ENCODE assay signal across 8 cellular contexts in genomic region chr3:136250226-136250861, GRCh38.
DNase-seq lines count a peak whose midpoint lies in the region; ATAC-seq lines count a peak whose summit lies in the region.

Gene PCCB, plus strand, starts transcription at chr3:136250340. Its CDS starts 36 bp downstream, at chr3:136250376.

- H3K36me3 Mint-ChIP-seq in central memory CD8-positive, alpha-beta T cell (ENCODE audit: insufficient read depth), result peaks cover 12% of the 10 kb centered on the region

- H3K4me3 Mint-ChIP-seq in central memory CD8-positive, alpha-beta T cell, result peak within 1 kb of the TSS; percentile 86

- H3K27me3 Mint-ChIP-seq in central memory CD8-positive, alpha-beta T cell, result no peaks in the 10 kb centered on the region

- H3K9me3 Mint-ChIP-seq in central memory CD8-positive, alpha-beta T cell, result no peaks in the 10 kb centered on the region

- peak within 1 kb of the TSS; percentile 92 for H3K27ac Mint-ChIP-seq in central memory CD8-positive, alpha-beta T cell (ENCODE audit: low read depth)

- peaks cover 22% of the 10 kb centered on the region for H3K4me1 Mint-ChIP-seq in central memory CD8-positive, alpha-beta T cell

- ATAC-seq in GM19025 (IDR thresholded peaks at IDR 0.05; ENCODE audit: low read depth, unreplicated experiment) (peak; percentile 99), HG03342 (IDR thresholded peaks at IDR 0.05; ENCODE audit: unreplicated experiment) (peak; percentile 97)
- ATAC-seq in central memory CD8-positive, alpha-beta T cell (replicated peaks; ENCODE audit: extremely low read depth, poor library complexity, severe bottlenecking), result peak; percentile 98

- peak; percentile 99 for DNase-seq in AG20443 (ENCODE audit: low spot score)
- DNase-seq in NCI-H345 treated with DMSO at 0.1 percent for 48 hours (lab: John Stamatoyannopoulos, UW; ENCODE audit: unreplicated experiment), result peak; percentile 91
- DNase-seq in activated CD4-positive, CD25-positive, alpha-beta regulatory T cell treated with anti-CD3 and anti-CD28 coated beads, Interleukin-2, amount 50 U/mL, for 16 hours (ENCODE audit: low read depth, low spot score), result peak; percentile 86
- DNase-seq in central memory CD8-positive, alpha-beta T cell (ENCODE audit: low spot score in 2 of 2), result peak; percentile 84 to 86
- peak; percentile 97 for DNase-seq in islet precursor cell
- peak; percentile 85 to 88 (median 88) for DNase-seq in stimulated activated CD4-positive, alpha-beta T cell treated with anti-CD3 and anti-CD28 coated beads, Interleukin-12 subunit alpha, Interleukin-12 subunit beta, amount 100 ng/mL, for 48 hours (ENCODE audit: low read depth in 2 of 3, low spot score in 1 of 3)

Comparison
In these comparisons a context has a peak if more than half of its experiments do, and no peak if none do; other contexts are left out.
1. Peak in every context shown above with its lines: DNase-seq and ATAC-seq.